8 cellular contexts compared by ENCODE assay signal in genomic region chr19:11481777-11482383, GRCh38. TPM values are rescaled to one million over a fixed set of nuclear protein-coding genes. Genes with fewer than 3 reads are reported as not detected.
DNase-seq lines count a peak whose midpoint lies in the region; ATAC-seq and TF ChIP-seq lines count a peak whose summit lies in the region.

No MANE protein-coding gene starts in this region.

- H3K4me3 ChIP-seq in sigmoid colon: peak overlapping the region in 3 of 4 donors; percentile 16 to 40 (median 27)

- no peak for TF ChIP-seq POLR2A in sigmoid colon (IDR thresholded peaks at IDR 0.05)

- DNase-seq in GDM1 (lab: John Stamatoyannopoulos, UW) (peak; percentile 92), HFFc6 (peak; percentile 39), NCI-H1436 (lab: John Stamatoyannopoulos, UW) (peak; percentile 97), T-cell (peak; percentile 16 to 62 (median 43)), anterior cingulate cortex (lab: John Stamatoyannopoulos, UW) (peak; percentile 75 to 99 (median 94)), hepatic stellate cell (ENCODE audit: low spot score) (peak; percentile 96), sigmoid colon (peak; percentile 77)

- H3K27ac Mint-ChIP-seq in HFFc6 (no peak overlapping the region), T-cell (no peak overlapping the region)

- H3K27me3 Mint-ChIP-seq in HFFc6 (ENCODE audit: insufficient read depth) (peaks cover 12% of the 10 kb centered on the region), T-cell (peaks cover 20 to 35% of the 10 kb centered on the region in 2 donors)

- peaks cover 0 to 39% (median 37%) of the 10 kb centered on the region in 4 donors for H3K4me1 ChIP-seq in sigmoid colon

- H3K9me3 Mint-ChIP-seq in HFFc6: no peaks in the 10 kb centered on the region
- H3K9me3 Mint-ChIP-seq in T-cell: no peaks in the 10 kb centered on the region

- H3K4me1 Mint-ChIP-seq in HFFc6 (ENCODE audit: low read depth): no peaks in the 10 kb centered on the region
- H3K4me1 Mint-ChIP-seq in T-cell: peaks cover 19 to 30% (median 29%) of the 10 kb centered on the region in 3 donors

- no peak for TF ChIP-seq CTCF in HFFc6 (IDR thresholded peaks at IDR 0.05)
- TF ChIP-seq CTCF in sigmoid colon (IDR thresholded peaks at IDR 0.05): no peak

- no peak for TF ChIP-seq EP300 in sigmoid colon (IDR thresholded peaks at IDR 0.05)

- peak overlapping the region; percentile 53; the same call in 1 of the 2 replicates for H3K4me3 Mint-ChIP-seq in HFFc6
- peak overlapping the region; percentile 31 to 71 (median 70) for H3K4me3 Mint-ChIP-seq in T-cell

- peaks cover 43 to 80% (median 58%) of the 10 kb centered on the region in 3 donors for H3K27me3 ChIP-seq in sigmoid colon

- POLR2A ChIA-PET in T-cell (lab: Charles Lee): no interaction called here

- intact Hi-C loops in sigmoid colon (cut with DNase I): loop anchor here (1.0 kb wide), 1 partner anchor 188 kb away; no protein-coding TSS in a partner anchor

- no peaks in the 10 kb centered on the region for H3K36me3 Mint-ChIP-seq in HFFc6 (ENCODE audit: low read depth)
- H3K36me3 Mint-ChIP-seq in T-cell: peaks cover 10% of the 10 kb centered on the region

- H3K9me3 ChIP-seq in sigmoid colon: no peaks in the 10 kb centered on the region

- ATAC-seq in T-cell (replicated peaks in 1 of 4) (peak; percentile 61 to 74 (median 65)), HG03025 (IDR thresholded peaks at IDR 0.05; ENCODE audit: low FRiP score, unreplicated experiment) (no peak)

- H3K36me3 ChIP-seq in sigmoid colon: peaks cover 0 to 16% (median 9%) of the 10 kb centered on the region in 4 donors

- H3K27ac ChIP-seq in sigmoid colon: peak overlapping the region in 1 of 4 donors; percentile 31

- WGBS in sigmoid colon, 2 donors: 3 to 7% methylated on average over 45 of the region's 45 CpGs

- CTCF ChIA-PET in T-cell (lab: Charles Lee): interaction anchor here (0.5 to 2.1 kb wide), 6 partner anchors 23 to 188 kb away, joined by 3 to 26 read pairs (median 6); partner anchors contain the start of genes ODAD3 (in 1 of the 2) and PRKCSH (in 1 of the 2)

RNA-seq across cellular contexts. Expression of gene ELAVL3, which starts 1.0 kb away (rescaled TPM):
- total RNA-seq in HFFc6 (2021; fragmentation: NEBNext Ultra II Directional; extraction: Animal tissue kit (Norgen Biotek cat#: 25700)): not detected
- total RNA-seq in T-cell (under 1 TPM in 1 of 5 donors, not detected in 4; 0.47 TPM), sigmoid colon (1 to 10 TPM in 3 of 4 donors, under 1 TPM in 1; 0.16 to 3.0 (median 1.1) TPM)
- polyA plus RNA-seq in sigmoid colon: under 1 TPM in 2 of 3 donors, not detected in 1; under 0.01 to 0.63 TPM

RNA-seq across cellular contexts. Expression of gene ZNF653, which starts 23.8 kb away (rescaled TPM):
- 1 to 10 TPM; 4.7 to 6.3 (median 5.3) TPM for total RNA-seq in HFFc6 (2021; fragmentation: NEBNext Ultra II Directional; extraction: Animal tissue kit (Norgen Biotek cat#: 25700))
- 10 to 100 TPM; 12.7 to 24.8 (median 22.2) TPM for total RNA-seq in T-cell
- total RNA-seq in sigmoid colon: 1 to 10 TPM; 3.2 to 8.6 (median 7.7) TPM
- polyA plus RNA-seq in sigmoid colon: 1 to 10 TPM; 3.9 to 8.8 (median 6.6) TPM

RNA-seq across cellular contexts. Expression of gene PRKCSH, which starts 46.4 kb away (rescaled TPM):
- 100 to 1,000 TPM; 367 to 460 (median 388) TPM for total RNA-seq in HFFc6 (2021; fragmentation: NEBNext Ultra II Directional; extraction: Animal tissue kit (Norgen Biotek cat#: 25700))
- total RNA-seq in T-cell: 100 to 1,000 TPM; 248 to 382 (median 334) TPM
- 10 to 100 TPM; 57.6 to 98.0 (median 83.9) TPM for total RNA-seq in sigmoid colon
- polyA plus RNA-seq in sigmoid colon: 100 to 1,000 TPM in 1 of 3 donors, 10 to 100 TPM in 2; 65.0 to 187 (median 96.7) TPM

RNA-seq across cellular contexts. Expression of gene ODAD3, which starts 47.0 kb away (rescaled TPM):
- 1 to 10 TPM in 1 of 6 experiments, under 1 TPM in 4, not detected in 1; 0.16 to 1.1 (median 0.60) TPM for total RNA-seq in HFFc6 (2021; fragmentation: NEBNext Ultra II Directional; extraction: Animal tissue kit (Norgen Biotek cat#: 25700))
- total RNA-seq in T-cell (under 1 TPM in 1 of 5 donors, not detected in 4; 0.20 TPM), sigmoid colon (not detected)
- 1 to 10 TPM in 1 of 3 donors, under 1 TPM in 1, not detected in 1; 0.29 to 1.4 TPM for polyA plus RNA-seq in sigmoid colon

RNA-seq across cellular contexts. Expression of gene ECSIT, which starts 47.1 kb away (rescaled TPM):
- 10 to 100 TPM; 17.5 to 24.9 (median 19.9) TPM for total RNA-seq in HFFc6 (2021; fragmentation: NEBNext Ultra II Directional; extraction: Animal tissue kit (Norgen Biotek cat#: 25700))
- 10 to 100 TPM; 28.8 to 52.0 (median 48.4) TPM for total RNA-seq in T-cell
- total RNA-seq in sigmoid colon: 10 to 100 TPM; 74.5 to 93.5 (median 82.4) TPM
- polyA plus RNA-seq in sigmoid colon: 10 to 100 TPM; 60.7 to 75.8 (median 65.4) TPM

Comparison
In these comparisons a context has a peak if more than half of its experiments do, and no peak if none do; other contexts are left out.
1. DNase-seq: peak in every context shown above with its lines; median percentile 97 in NCI-H1436; 96 in hepatic stellate cell; 94 in anterior cingulate cortex; 92 in GDM1; 77 in sigmoid colon; 43 in T-cell; 39 in HFFc6.